In the genomic region with DNA sequence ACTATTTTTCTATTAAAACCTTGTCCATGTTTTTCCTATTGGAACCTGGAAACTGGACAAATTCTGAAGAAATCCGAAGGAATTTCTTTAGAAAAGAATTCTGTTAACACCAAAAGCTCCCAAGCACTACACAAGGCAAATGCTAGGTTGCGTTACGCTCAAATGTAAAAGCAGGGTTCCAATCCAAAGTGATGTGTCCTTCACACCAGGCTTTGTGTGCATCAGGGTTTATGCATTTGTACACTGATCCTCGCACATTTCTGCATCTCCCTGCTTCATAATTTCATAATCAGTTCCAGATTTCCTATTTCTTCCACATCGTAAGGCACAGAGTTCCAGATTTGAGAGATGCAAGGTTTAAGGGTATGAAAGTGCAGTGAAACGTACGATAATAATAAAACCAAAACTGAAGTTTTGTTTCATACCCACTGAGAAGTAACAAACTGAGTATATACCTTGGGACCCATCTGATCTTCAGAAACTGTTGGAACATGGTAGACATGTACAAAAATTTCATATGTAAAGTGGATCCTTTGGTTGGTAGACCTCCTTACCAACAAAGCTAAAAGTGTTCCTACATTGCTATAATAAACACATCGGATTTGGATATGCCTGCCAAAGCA, we compare ENCODE assay signal across 35 cellular contexts.
DNase-seq lines count a peak whose midpoint lies in the region; ATAC-seq, FAIRE-seq and TF ChIP-seq lines count a peak whose summit lies in the region.
"Had no signal": no experiment of that assay in that cellular context is flagged by ENCODE, and none has a peak within 500 bp of the region (broad histone marks: within the 10 kb centered on the region; RNA-seq: fewer than 3 reads in every experiment).

No MANE protein-coding gene starts in this region.

- no peaks in the 10 kb centered on the region for H4K20me1 ChIP-seq in H1 (replicated peaks in 1 of 2; ENCODE audit: control insufficient read depth in 1 of 2, insufficient read depth in 2 of 2, low read length in 2 of 2)

- H3K79me1 ChIP-seq in H1 (ENCODE audit: low read depth, low read length): no peaks in the 10 kb centered on the region

- POLR2A ChIA-PET in H1 (lab: Charles Lee; ENCODE audit: partially characterized antibody): interaction anchor here (1.5 kb wide), 1 partner anchor 12 kb away, joined by 3 read pairs; no protein-coding TSS in a partner anchor
- POLR2A ChIA-PET in A673 (lab: Charles Lee; ENCODE audit: low non-redundant PET): no interaction called here

- BruUV-seq in A673 (replicated peaks; lab: Mats Ljungman, UMichigan): no TSS peak

- no peak for TF ChIP-seq POLR2A in H1 (IDR thresholded peaks at IDR 0.05; ENCODE audit: control extremely low read depth in 1 of 2, low read depth in 2 of 2, low read length in 2 of 2)

- ATAC-seq in GM21515 (IDR thresholded peaks at IDR 0.05; ENCODE audit: unreplicated experiment) (peak; percentile 52), HG03280 (IDR thresholded peaks at IDR 0.05; ENCODE audit: unreplicated experiment) (peak; percentile 60), HG03095 (IDR thresholded peaks at IDR 0.05; ENCODE audit: unreplicated experiment) (no peak), lower lobe of right lung (no peak)
- ATAC-seq: A549; activated naive CD4-positive, alpha-beta T cell treated with anti-CD3 and anti-CD28 coated beads, Interleukin-2, amount 50 U/mL, for 72 hours; activated T-helper 17 cell treated with anti-CD3 and anti-CD28 coated beads, Interleukin-2, amount 50 U/mL, for 72 hours; foreskin keratinocyte; heart right ventricle; left cardiac atrium; stimulated activated naive CD8-positive, alpha-beta T cell treated with anti-CD3 and anti-CD28 coated beads, Interleukin-15, amount 100 ng/mL, for 72 hours had no signal

- 92% methylated on average over 8 of the region's 8 CpGs; no CpG with 5 or more reads in 1 of the 2 experiments for WGBS in H1 (ENCODE audit: extremely low coverage in 1 of 2, insufficient coverage in 1 of 2, insufficient read length in 1 of 2, insufficient replicate concordance in 2 of 2, low coverage in 1 of 2, low lambda C conversion rate in 2 of 2, missing lambda C conversion rate in 1 of 2), 2 experiments

- H4K91ac ChIP-seq in H1 (replicated peaks; ENCODE audit: insufficient read length, low read length): peak overlapping the region; percentile 63

- H3K23ac ChIP-seq in H1 (ENCODE audit: insufficient read length): no peak overlapping the region

- no peaks in the 10 kb centered on the region for H3K9me3 ChIP-seq in H1 (ENCODE audit: insufficient read depth in 2 of 2, low read depth in 1 of 2, low read length in 1 of 2)
- H3K9me3 ChIP-seq in lower lobe of right lung: no peaks in the 10 kb centered on the region
- no peaks in the 10 kb centered on the region for H3K9me3 ChIP-seq in A673 (ENCODE audit: low read depth, low read length, poor library complexity, severe bottlenecking)
- H3K9me3 ChIP-seq: A549, BE2C, colonic mucosa, heart right ventricle, right atrium auricular region, tibial artery had no signal

- H4K5ac ChIP-seq in H1 (ENCODE audit: insufficient read length, low read depth, low read length): no peak overlapping the region

- no peak overlapping the region; the same call in 1 of the 2 replicates for H2AK5ac ChIP-seq in H1 (ENCODE audit: low read depth, low read length)

- H4K8ac ChIP-seq in H1 (ENCODE audit: extremely low read depth, insufficient read depth, low read length): no peak overlapping the region

- H3K4ac ChIP-seq in H1 (replicated peaks; ENCODE audit: insufficient read length, low read depth, low read length): no peak overlapping the region

- CTCF ChIA-PET in H1 (lab: Charles Lee; ENCODE audit: partially characterized antibody): interaction anchor here (11.5 kb wide), 1 partner anchor 12 kb away, joined by 66 read pairs; no protein-coding TSS in a partner anchor
- CTCF ChIA-PET in A673 (lab: Charles Lee): no interaction called here

- no peak for TF ChIP-seq EP300 in H1 (IDR thresholded peaks at IDR 0.05; ENCODE audit: borderline replicate concordance in 1 of 2, low read depth in 2 of 2, low read length in 2 of 2)

- no peaks in the 10 kb centered on the region for H3K79me2 ChIP-seq in H1 (ENCODE audit: control insufficient read depth in 1 of 2, insufficient read depth in 2 of 2, low read length in 2 of 2)
- H3K79me2 ChIP-seq: parathyroid adenoma had no signal

- no peak overlapping the region for H2BK15ac ChIP-seq in H1 (ENCODE audit: low read length)

- TF ChIP-seq RAD21 in H1 (IDR thresholded peaks at IDR 0.05 in 1 of 2, conservative IDR thresholded peaks at IDR 0.05 in 1 of 2; ENCODE audit: low read depth in 2 of 2, low read length in 2 of 2): no peak

- H3K4me1 ChIP-seq in H1 (replicated peaks in 1 of 4; ENCODE audit: control insufficient read depth in 3 of 4, insufficient read depth in 4 of 4, low read length in 3 of 4) (peaks cover 0 to 21% (median 9%) of the 10 kb centered on the region in 4 experiments; a peak in 4 of 7 replicates), lower lobe of right lung (peaks cover 3% of the 10 kb centered on the region), A673 (ENCODE audit: insufficient read depth, low read length, poor library complexity, severe bottlenecking) (peaks cover 5% of the 10 kb centered on the region)
- H3K4me1 ChIP-seq: A549, BE2C, colonic mucosa, tibial artery had no signal

- TF ChIP-seq CTCF in H1 (IDR thresholded peaks at IDR 0.05; ENCODE audit: control extremely low read depth in 1 of 3, insufficient read depth in 1 of 3, low read depth in 1 of 3, low read length in 3 of 3) (no peak), lower lobe of right lung (IDR thresholded peaks at IDR 0.05) (no peak), A673 (conservative IDR thresholded peaks at IDR 0.05; ENCODE audit: low read depth, low read length) (no peak)

- no peak overlapping the region for H3K56ac ChIP-seq in H1 (replicated peaks; ENCODE audit: insufficient read length, low read depth, low read length)

- H3K4me2 ChIP-seq in H1 (ENCODE audit: insufficient read depth in 1 of 2, low read depth in 2 of 2, low read length in 2 of 2): no peak overlapping the region
- H3K4me2 ChIP-seq: A549, neural progenitor cell had no signal

- H3K27me3 ChIP-seq in H1 (replicated peaks in 1 of 4; ENCODE audit: control insufficient read depth in 3 of 4, extremely low read depth in 1 of 4, insufficient read depth in 3 of 4, low read length in 3 of 4) (no peaks in the 10 kb centered on the region), lower lobe of right lung (ENCODE audit: low read depth) (no peaks in the 10 kb centered on the region), A673 (replicated peaks; ENCODE audit: insufficient read depth, low read depth, low read length, poor library complexity) (no peaks in the 10 kb centered on the region)
- H3K27me3 ChIP-seq: BE2C, colonic mucosa, foreskin keratinocyte, neural progenitor cell, right atrium auricular region had no signal

- H2AFZ ChIP-seq in H1 (ENCODE audit: low read length): no peak overlapping the region
- H2AFZ ChIP-seq: neural progenitor cell, parathyroid adenoma had no signal

- no peak overlapping the region for H2BK120ac ChIP-seq in H1 (replicated peaks; ENCODE audit: low read depth, low read length)

- no peak overlapping the region for H2BK5ac ChIP-seq in H1 (ENCODE audit: low read depth, low read length)

- FAIRE-seq in G401.6 (lab: Jason Lieb, UNC) (peak; percentile 71), H1 (lab: Jason Lieb, UNC) (no peak)
- FAIRE-seq: A549, H54 had no signal

- H3K27ac ChIP-seq in H1 (ENCODE audit: low read depth, low read length): no peak overlapping the region
- no peak overlapping the region for H3K27ac ChIP-seq in lower lobe of right lung
- H3K27ac ChIP-seq in A673 (ENCODE audit: low read depth, low read length, poor library complexity, severe bottlenecking): no peak overlapping the region
- H3K27ac ChIP-seq: A549, colonic mucosa, foreskin keratinocyte, heart right ventricle, neural progenitor cell, parathyroid adenoma, right atrium auricular region, tibial artery had no signal

- no peaks in the 10 kb centered on the region for H3K36me3 ChIP-seq in H1 (ENCODE audit: control insufficient read depth in 2 of 4, insufficient read depth in 4 of 4, low read length in 3 of 4)
- no peaks in the 10 kb centered on the region for H3K36me3 ChIP-seq in lower lobe of right lung
- no peaks in the 10 kb centered on the region for H3K36me3 ChIP-seq in A673 (ENCODE audit: insufficient read depth, low read length, poor library complexity, severe bottlenecking)
- H3K36me3 ChIP-seq: BE2C, colonic mucosa, heart right ventricle, neural progenitor cell, right atrium auricular region, tibial artery had no signal

- H3K9ac ChIP-seq in H1 (replicated peaks in 1 of 4; ENCODE audit: extremely low read depth in 1 of 4, low read depth in 3 of 4, low read length in 3 of 4): no peak overlapping the region
- H3K9ac ChIP-seq: neural progenitor cell, parathyroid adenoma had no signal

- no peak overlapping the region for H2BK12ac ChIP-seq in H1 (ENCODE audit: low read depth, low read length)

- H3K23me2 ChIP-seq in H1 (ENCODE audit: low read depth, low read length): no peaks in the 10 kb centered on the region

- intact Hi-C loops in lower lobe of right lung (cut with DNase I) (no loop called here), A673 (cut with micrococcal nuclease; ENCODE audit: unreplicated experiment) (no loop called here)

- H2BK20ac ChIP-seq in H1 (ENCODE audit: low read length): no peak overlapping the region

- H3K4me3 ChIP-seq in H1 (ENCODE audit: extremely low read depth in 1 of 4, insufficient read depth in 2 of 4, low read depth in 3 of 4, low read length in 4 of 4): no peak overlapping the region
- no peak overlapping the region for H3K4me3 ChIP-seq in lower lobe of right lung
- H3K4me3 ChIP-seq in A673 (ENCODE audit: low read depth, low read length, poor library complexity, severe bottlenecking): no peak overlapping the region
- H3K4me3 ChIP-seq: A549, colonic mucosa, heart right ventricle, neural progenitor cell, right atrium auricular region, smooth muscle cell, tibial artery had no signal

- H3K18ac ChIP-seq in H1 (ENCODE audit: extremely low read depth, low read length): no peak overlapping the region

- H3K14ac ChIP-seq in H1 (ENCODE audit: insufficient read length): no peak overlapping the region

- DNase-seq in H1 (ENCODE audit: low read depth in 1 of 2, low spot score in 2 of 2) (no peak), lower lobe of right lung (no peak), A673 (ENCODE audit: low spot score) (no peak), globus pallidus (ENCODE audit: low spot score) (no peak)
- DNase-seq: activated CD4-positive, alpha-beta memory T cell treated with anti-CD3 and anti-CD28 coated beads, Interleukin-2, amount 10 ng/mL, durations not matched to agents 7 days and 5 days; activated CD4-positive, alpha-beta T cell treated with anti-CD3 and anti-CD28 coated beads for 1 hour; aorta; BE2C; CD8-positive, alpha-beta memory T cell; colonic mucosa; effector memory CD4-positive, alpha-beta T cell; erythroblast; foreskin keratinocyte; heart right ventricle; left cardiac atrium; mesenchymal stem cell; NCI-H1105; NCI-H1930; NCI-H69; stimulated activated CD4-positive, alpha-beta T cell treated with anti-CD3 and anti-CD28 coated beads, Interleukin-1b, Interleukin-23, amount 100 ng/mL, for 48 hours; stimulated activated CD8-positive, alpha-beta memory T cell treated with anti-CD3 and anti-CD28 coated beads, Interleukin-4, amount 100 ng/mL, for 48 hours; stimulated activated naive CD8-positive, alpha-beta T cell treated with anti-CD3 and anti-CD28 coated beads, Interleukin-15, amount 100 ng/mL, for 72 hours; tibial artery had no signal

TF ChIP-seq in H1, 55 proteins besides CTCF, POLR2A, EP300 and RAD21 (continues in another document):
- TF ChIP-seq SIRT6 (IDR thresholded peaks at IDR 0.05; ENCODE audit: low read length): no peak

Comparison
In these comparisons a context has a peak if more than half of its experiments do, and no peak if none do; other contexts are left out.
1. ATAC-seq: peak in GM21515 (single experiment) and HG03280 (single experiment); none in HG03095 (single experiment) and lower lobe of right lung (0 of 2).